ENCODE assay signal across 15 cellular contexts in genomic region chr1:238681451-238681850, GRCh38.
"Had no signal": no experiment of that assay in that cellular context is flagged by ENCODE, and none has a peak within 500 bp of the region (broad histone marks: within the 10 kb centered on the region; RNA-seq: fewer than 3 reads in every experiment).

No MANE protein-coding gene starts in this region.

- H3K27ac ChIP-seq: skin epidermis, tibial artery, uterus had no signal

- H3K4me3 ChIP-seq: skin epidermis, tibial artery, uterus had no signal

- H3K36me3 ChIP-seq: tibial artery, uterus had no signal

- H3K4me3 Mint-ChIP-seq: activated CD8-positive, alpha-beta T cell treated with anti-CD3 and anti-CD28 coated beads, Interleukin-2, amount 10 ng/mL, durations not matched to agents 7 days and 5 days; activated naive CD8-positive, alpha-beta T cell treated with anti-CD3 and anti-CD28 coated beads, Interleukin-2, amount 10 ng/mL, durations not matched to agents 7 days and 5 days; nephron had no signal

- H3K9me3 ChIP-seq: tibial artery, uterus had no signal

- H3K27me3 ChIP-seq: tibial artery, uterus had no signal

- ATAC-seq: activated CD8-positive, alpha-beta T cell treated with anti-CD3 and anti-CD28 coated beads, Interleukin-2, amount 10 ng/mL, durations not matched to agents 7 days and 5 days; left ventricle myocardium superior had no signal

- H3K36me3 Mint-ChIP-seq: activated naive CD8-positive, alpha-beta T cell treated with anti-CD3 and anti-CD28 coated beads, Interleukin-2, amount 10 ng/mL, durations not matched to agents 7 days and 5 days had no signal

- DNase-seq: activated CD8-positive, alpha-beta memory T cell treated with anti-CD3 and anti-CD28 coated beads, Interleukin-2, amount 50 U/mL, for 48 hours; activated CD8-positive, alpha-beta T cell treated with anti-CD3 and anti-CD28 coated beads, Interleukin-2, amount 10 ng/mL, durations not matched to agents 7 days and 5 days; activated naive CD8-positive, alpha-beta T cell treated with anti-CD3 and anti-CD28 coated beads, Interleukin-2, amount 10 ng/mL, durations not matched to agents 7 days and 5 days; aorta; caudate nucleus; cortex of kidney; effector CD8-positive, alpha-beta T cell; left ventricle myocardium superior; mesendoderm; occipital lobe; T-helper 2 cell; tibial artery; uterus had no signal

- H3K27me3 Mint-ChIP-seq: activated naive CD8-positive, alpha-beta T cell treated with anti-CD3 and anti-CD28 coated beads, Interleukin-2, amount 10 ng/mL, durations not matched to agents 7 days and 5 days had no signal

- H3K4me1 Mint-ChIP-seq: activated naive CD8-positive, alpha-beta T cell treated with anti-CD3 and anti-CD28 coated beads, Interleukin-2, amount 10 ng/mL, durations not matched to agents 7 days and 5 days; nephron had no signal

- H3K4me1 ChIP-seq: tibial artery, uterus had no signal

- H3K27ac Mint-ChIP-seq: activated CD8-positive, alpha-beta T cell treated with anti-CD3 and anti-CD28 coated beads, Interleukin-2, amount 10 ng/mL, durations not matched to agents 7 days and 5 days; activated naive CD8-positive, alpha-beta T cell treated with anti-CD3 and anti-CD28 coated beads, Interleukin-2, amount 10 ng/mL, durations not matched to agents 7 days and 5 days; nephron had no signal
